In the genomic region with DNA sequence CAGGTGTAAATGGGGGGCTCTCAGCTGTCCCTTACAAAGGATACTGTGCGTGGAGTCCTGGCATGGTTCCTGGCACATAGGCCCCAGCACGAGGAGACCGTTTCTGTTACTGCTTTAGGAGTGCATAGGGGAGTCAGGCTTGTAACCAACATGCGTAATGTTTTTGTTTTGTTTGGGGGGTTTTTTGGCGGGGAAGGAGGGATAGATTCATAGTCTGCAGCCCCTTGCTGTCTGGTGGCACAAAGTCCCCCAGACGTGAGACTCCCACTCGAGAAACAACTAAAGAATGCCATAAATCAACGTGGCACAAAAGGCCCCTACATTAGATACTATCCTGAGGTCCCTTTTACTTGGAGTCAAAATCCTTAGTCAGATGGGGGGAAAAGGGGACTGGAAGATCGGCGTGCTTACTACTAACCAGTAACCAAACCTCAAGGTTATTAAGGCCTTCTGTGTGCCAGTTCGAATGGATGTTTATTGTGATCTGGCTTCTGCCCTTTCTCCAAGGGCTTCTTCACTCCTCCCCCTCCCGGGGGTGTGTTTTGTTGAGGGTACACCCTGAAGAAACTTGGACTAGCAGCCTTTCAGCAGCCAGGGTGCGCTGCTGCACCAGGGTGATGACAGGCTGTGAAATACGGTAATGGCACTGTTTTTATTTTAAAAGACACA, we compare ENCODE assay signal across 1 cellular context.
TF ChIP-seq lines count a peak whose summit lies in the region.

No MANE protein-coding gene starts in this region.

TF ChIP-seq in HEK293, 187 proteins besides CTCF, POLR2A, EP300 and RAD21 (continues in another document):
- TF ChIP-seq ZSCAN4 (tag by site-specific recombination; IDR thresholded peaks at IDR 0.05) (no peak), ZNF660 (tag by site-specific recombination; IDR thresholded peaks at IDR 0.05) (peak; percentile 68; the same call in 1 of the 2 replicates), KLF1 (tag by site-specific recombination; IDR thresholded peaks at IDR 0.05) (peak; percentile 14; the same call in 1 of the 2 replicates), ZNF561 (tag by site-specific recombination; IDR thresholded peaks at IDR 0.05; ENCODE audit: borderline replicate concordance) (peak; percentile 87), MYNN (tag by site-specific recombination; IDR thresholded peaks at IDR 0.05; ENCODE audit: borderline replicate concordance) (no peak), ZXDB (tag by site-specific recombination; IDR thresholded peaks at IDR 0.05) (peak; percentile 71), SP3 (tag by site-specific recombination; IDR thresholded peaks at IDR 0.05) (peak; percentile 79), ZNF394 (tag by site-specific recombination; IDR thresholded peaks at IDR 0.05; ENCODE audit: borderline replicate concordance) (no peak), ZBTB11 (tag by site-specific recombination; conservative IDR thresholded peaks at IDR 0.05; ENCODE audit: low read depth) (0 out of 2 replicates have a peak, but pooled peaks have one; percentile 11), ZNF398 (tag by site-specific recombination; IDR thresholded peaks at IDR 0.05) (no peak), KLF9 (tag by site-specific recombination; IDR thresholded peaks at IDR 0.05; ENCODE audit: low read depth) (peak; percentile 50), ZNF2 (tag by site-specific recombination; IDR thresholded peaks at IDR 0.05) (peak; percentile 83), PRDM10 (tag by site-specific recombination; IDR thresholded peaks at IDR 0.05) (peak; percentile 87), ZNF658 (tag by site-specific recombination; IDR thresholded peaks at IDR 0.05) (no peak), ZNF311 (tag by site-specific recombination; IDR thresholded peaks at IDR 0.05; ENCODE audit: borderline replicate concordance) (no peak), ZNF501 (tag by site-specific recombination; IDR thresholded peaks at IDR 0.05) (0 out of 2 replicates have a peak, but pooled peaks have one; percentile 36), ZNF518A (tag by site-specific recombination; conservative IDR thresholded peaks at IDR 0.05; ENCODE audit: low read depth) (no peak), ZEB2 (tag by site-specific recombination; IDR thresholded peaks at IDR 0.05) (peak; percentile 50; the same call in 1 of the 2 replicates), ZNF274 (IDR thresholded peaks at IDR 0.05; ENCODE audit: low read length) (no peak), ZNF274 (tag by site-specific recombination; IDR thresholded peaks at IDR 0.05; ENCODE audit: borderline replicate concordance) (no peak), TRIM28 (IDR thresholded peaks at IDR 0.05; ENCODE audit: borderline replicate concordance, low read length) (0 out of 2 replicates have a peak, but pooled peaks have one; percentile 32), OSR2 (tag by site-specific recombination; IDR thresholded peaks at IDR 0.05) (peak; percentile 87), ZNF132 (tag by site-specific recombination; IDR thresholded peaks at IDR 0.05; ENCODE audit: borderline replicate concordance) (no peak), ZNF747 (tag by site-specific recombination; IDR thresholded peaks at IDR 0.05) (no peak)
- TF ChIP-seq, protein P1, sequence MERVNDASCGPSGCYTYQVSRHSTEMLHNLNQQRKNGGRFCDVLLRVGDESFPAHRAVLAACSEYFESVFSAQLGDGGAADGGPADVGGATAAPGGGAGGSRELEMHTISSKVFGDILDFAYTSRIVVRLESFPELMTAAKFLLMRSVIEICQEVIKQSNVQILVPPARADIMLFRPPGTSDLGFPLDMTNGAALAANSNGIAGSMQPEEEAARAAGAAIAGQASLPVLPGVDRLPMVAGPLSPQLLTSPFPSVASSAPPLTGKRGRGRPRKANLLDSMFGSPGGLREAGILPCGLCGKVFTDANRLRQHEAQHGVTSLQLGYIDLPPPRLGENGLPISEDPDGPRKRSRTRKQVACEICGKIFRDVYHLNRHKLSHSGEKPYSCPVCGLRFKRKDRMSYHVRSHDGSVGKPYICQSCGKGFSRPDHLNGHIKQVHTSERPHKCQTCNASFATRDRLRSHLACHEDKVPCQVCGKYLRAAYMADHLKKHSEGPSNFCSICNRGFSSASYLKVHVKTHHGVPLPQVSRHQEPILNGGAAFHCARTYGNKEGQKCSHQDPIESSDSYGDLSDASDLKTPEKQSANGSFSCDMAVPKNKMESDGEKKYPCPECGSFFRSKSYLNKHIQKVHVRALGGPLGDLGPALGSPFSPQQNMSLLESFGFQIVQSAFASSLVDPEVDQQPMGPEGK (tag by site-specific recombination; IDR thresholded peaks at IDR 0.05), result peak; percentile 90
- TF ChIP-seq, protein P2, sequence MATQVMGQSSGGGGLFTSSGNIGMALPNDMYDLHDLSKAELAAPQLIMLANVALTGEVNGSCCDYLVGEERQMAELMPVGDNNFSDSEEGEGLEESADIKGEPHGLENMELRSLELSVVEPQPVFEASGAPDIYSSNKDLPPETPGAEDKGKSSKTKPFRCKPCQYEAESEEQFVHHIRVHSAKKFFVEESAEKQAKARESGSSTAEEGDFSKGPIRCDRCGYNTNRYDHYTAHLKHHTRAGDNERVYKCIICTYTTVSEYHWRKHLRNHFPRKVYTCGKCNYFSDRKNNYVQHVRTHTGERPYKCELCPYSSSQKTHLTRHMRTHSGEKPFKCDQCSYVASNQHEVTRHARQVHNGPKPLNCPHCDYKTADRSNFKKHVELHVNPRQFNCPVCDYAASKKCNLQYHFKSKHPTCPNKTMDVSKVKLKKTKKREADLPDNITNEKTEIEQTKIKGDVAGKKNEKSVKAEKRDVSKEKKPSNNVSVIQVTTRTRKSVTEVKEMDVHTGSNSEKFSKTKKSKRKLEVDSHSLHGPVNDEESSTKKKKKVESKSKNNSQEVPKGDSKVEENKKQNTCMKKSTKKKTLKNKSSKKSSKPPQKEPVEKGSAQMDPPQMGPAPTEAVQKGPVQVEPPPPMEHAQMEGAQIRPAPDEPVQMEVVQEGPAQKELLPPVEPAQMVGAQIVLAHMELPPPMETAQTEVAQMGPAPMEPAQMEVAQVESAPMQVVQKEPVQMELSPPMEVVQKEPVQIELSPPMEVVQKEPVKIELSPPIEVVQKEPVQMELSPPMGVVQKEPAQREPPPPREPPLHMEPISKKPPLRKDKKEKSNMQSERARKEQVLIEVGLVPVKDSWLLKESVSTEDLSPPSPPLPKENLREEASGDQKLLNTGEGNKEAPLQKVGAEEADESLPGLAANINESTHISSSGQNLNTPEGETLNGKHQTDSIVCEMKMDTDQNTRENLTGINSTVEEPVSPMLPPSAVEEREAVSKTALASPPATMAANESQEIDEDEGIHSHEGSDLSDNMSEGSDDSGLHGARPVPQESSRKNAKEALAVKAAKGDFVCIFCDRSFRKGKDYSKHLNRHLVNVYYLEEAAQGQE (tag by site-specific recombination; IDR thresholded peaks at IDR 0.05), result no peak
